In genomic region chr1:180948846-180949615, GRCh38 we compare ENCODE assay signal across 3 cellular contexts.
TF ChIP-seq lines count a peak whose summit lies in the region.

No MANE protein-coding gene starts in this region.

TF ChIP-seq in SK-N-SH, 30 proteins besides CTCF, POLR2A, EP300 and RAD21:
- TF ChIP-seq, protein P1, sequence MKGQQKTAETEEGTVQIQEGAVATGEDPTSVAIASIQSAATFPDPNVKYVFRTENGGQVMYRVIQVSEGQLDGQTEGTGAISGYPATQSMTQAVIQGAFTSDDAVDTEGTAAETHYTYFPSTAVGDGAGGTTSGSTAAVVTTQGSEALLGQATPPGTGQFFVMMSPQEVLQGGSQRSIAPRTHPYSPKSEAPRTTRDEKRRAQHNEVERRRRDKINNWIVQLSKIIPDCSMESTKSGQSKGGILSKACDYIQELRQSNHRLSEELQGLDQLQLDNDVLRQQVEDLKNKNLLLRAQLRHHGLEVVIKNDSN (IDR thresholded peaks at IDR 0.05; ENCODE audit: borderline replicate concordance, low read depth), result no peak
- TF ChIP-seq ELF1 (IDR thresholded peaks at IDR 0.05), result no peak
- no peak for TF ChIP-seq MXI1 (IDR thresholded peaks at IDR 0.05; ENCODE audit: low read depth, low read length)
- TF ChIP-seq RFX5 (IDR thresholded peaks at IDR 0.05; ENCODE audit: low read length), result no peak
- no peak for TF ChIP-seq RCOR1 (IDR thresholded peaks at IDR 0.05; ENCODE audit: low read length)
- TF ChIP-seq GABPA (IDR thresholded peaks at IDR 0.05; ENCODE audit: low read depth), result no peak
- TF ChIP-seq NRF1 (IDR thresholded peaks at IDR 0.05; ENCODE audit: low read depth, low read length), result no peak
- TF ChIP-seq FOXM1 (IDR thresholded peaks at IDR 0.05; ENCODE audit: low read depth), result no peak
- TF ChIP-seq POLR2AphosphoS5 (IDR thresholded peaks at IDR 0.05; ENCODE audit: low read depth, low read length), result no peak
- no peak for TF ChIP-seq CHD2 (IDR thresholded peaks at IDR 0.05; ENCODE audit: low read length, partially characterized antibody)
- TF ChIP-seq GATA2 (CRISPR knock-in tag; IDR thresholded peaks at IDR 0.05), result no peak
- no peak for TF ChIP-seq MAX (IDR thresholded peaks at IDR 0.05; ENCODE audit: low read depth)
- no peak for TF ChIP-seq REST (IDR thresholded peaks at IDR 0.05; ENCODE audit: low read depth, low read length)
- TF ChIP-seq TAF1 (IDR thresholded peaks at IDR 0.05; ENCODE audit: borderline replicate concordance, low read depth, low read length), result no peak
- TF ChIP-seq FOXJ3 (CRISPR knock-in tag; IDR thresholded peaks at IDR 0.05), result no peak

TF ChIP-seq in SK-N-SH treated with all-trans-retinoic acid at 6 μM for 48 hours, 23 proteins besides CTCF, POLR2A, EP300 and RAD21:
- TF ChIP-seq, protein P2, sequence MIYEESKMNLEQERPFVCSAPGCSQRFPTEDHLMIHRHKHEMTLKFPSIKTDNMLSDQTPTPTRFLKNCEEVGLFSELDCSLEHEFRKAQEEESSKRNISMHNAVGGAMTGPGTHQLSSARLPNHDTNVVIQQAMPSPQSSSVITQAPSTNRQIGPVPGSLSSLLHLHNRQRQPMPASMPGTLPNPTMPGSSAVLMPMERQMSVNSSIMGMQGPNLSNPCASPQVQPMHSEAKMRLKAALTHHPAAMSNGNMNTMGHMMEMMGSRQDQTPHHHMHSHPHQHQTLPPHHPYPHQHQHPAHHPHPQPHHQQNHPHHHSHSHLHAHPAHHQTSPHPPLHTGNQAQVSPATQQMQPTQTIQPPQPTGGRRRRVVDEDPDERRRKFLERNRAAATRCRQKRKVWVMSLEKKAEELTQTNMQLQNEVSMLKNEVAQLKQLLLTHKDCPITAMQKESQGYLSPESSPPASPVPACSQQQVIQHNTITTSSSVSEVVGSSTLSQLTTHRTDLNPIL (CRISPR knock-in tag; IDR thresholded peaks at IDR 0.05; ENCODE audit: low read depth), result no peak
- TF ChIP-seq TSHZ2 (CRISPR knock-in tag; IDR thresholded peaks at IDR 0.05) (no peak), CSRNP3 (CRISPR knock-in tag; IDR thresholded peaks at IDR 0.05) (no peak), OSR1 (CRISPR knock-in tag; IDR thresholded peaks at IDR 0.05) (no peak), ZFP30 (CRISPR knock-in tag; IDR thresholded peaks at IDR 0.05) (no peak), ZNF8 (CRISPR knock-in tag; IDR thresholded peaks at IDR 0.05) (no peak), CSDC2 (CRISPR knock-in tag; IDR thresholded peaks at IDR 0.05) (no peak), RARB (CRISPR knock-in tag; IDR thresholded peaks at IDR 0.05) (no peak)

TF ChIP-seq in K562, 482 proteins besides CTCF, POLR2A, EP300 and RAD21:
- 0 out of 2 replicates have a peak, but pooled peaks have one; percentile 8 for TF ChIP-seq EGR1 (conservative IDR thresholded peaks at IDR 0.05)
- TF ChIP-seq, protein P3, sequence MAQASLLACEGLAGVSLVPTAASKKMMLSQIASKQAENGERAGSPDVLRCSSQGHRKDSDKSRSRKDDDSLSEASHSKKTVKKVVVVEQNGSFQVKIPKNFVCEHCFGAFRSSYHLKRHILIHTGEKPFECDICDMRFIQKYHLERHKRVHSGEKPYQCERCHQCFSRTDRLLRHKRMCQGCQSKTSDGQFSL (CRISPR knock-in tag; IDR thresholded peaks at IDR 0.05), result no peak
- TF ChIP-seq, protein P3 (tag; IDR thresholded peaks at IDR 0.05), result no peak
